11 cellular contexts compared by ENCODE assay signal in genomic region chr13:108957369-108958012, GRCh38.
DNase-seq lines count a peak whose midpoint lies in the region; ATAC-seq and TF ChIP-seq lines count a peak whose summit lies in the region.
"Had no signal": no experiment of that assay in that cellular context is flagged by ENCODE, and none has a peak within 500 bp of the region (broad histone marks: within the 10 kb centered on the region; RNA-seq: fewer than 3 reads in every experiment).

No MANE protein-coding gene starts in this region.

- no CpG with 5 or more reads among the region's 11 CpGs for WGBS in mesendoderm (ENCODE audit: extremely low coverage, insufficient coverage, low lambda C conversion rate)

- in situ Hi-C loops in G401 (cut with HindIII; ENCODE audit: low sequenced_read_pairs) = no loop called here

- H3K36me3 ChIP-seq in mesendoderm (ENCODE audit: control insufficient read depth, insufficient read depth, low read length) = no peaks in the 10 kb centered on the region

- H3K79me1 ChIP-seq in mesendoderm (ENCODE audit: low read length) = no peaks in the 10 kb centered on the region

- TF ChIP-seq CTCF in AG09319 (IDR thresholded peaks at IDR 0.05; ENCODE audit: low read depth, low read length) = no peak; the same call in 1 of the 2 replicates
- no peak for TF ChIP-seq CTCF in coronary artery (IDR thresholded peaks at IDR 0.05)

- H2AK5ac ChIP-seq in mesendoderm (ENCODE audit: low read length) = no peak overlapping the region

- peaks cover 2% of the 10 kb centered on the region for H3K4me1 Mint-ChIP-seq in activated CD4-positive, alpha-beta memory T cell treated with anti-CD3 and anti-CD28 coated beads, Interleukin-2, amount 10 ng/mL, durations not matched to agents 7 days and 5 days
- H3K4me1 Mint-ChIP-seq in activated naive CD8-positive, alpha-beta T cell treated with anti-CD3 and anti-CD28 coated beads, Interleukin-2, amount 50 U/mL, for 24 hours = no peaks in the 10 kb centered on the region

- H4K5ac ChIP-seq in mesendoderm (ENCODE audit: low read length) = no peak overlapping the region

- H3K4me2 ChIP-seq in mesendoderm (ENCODE audit: low read length) = no peak overlapping the region

- no peak overlapping the region for H3K27ac Mint-ChIP-seq in activated CD4-positive, alpha-beta memory T cell treated with anti-CD3 and anti-CD28 coated beads, Interleukin-2, amount 10 ng/mL, durations not matched to agents 7 days and 5 days
- H3K27ac Mint-ChIP-seq in activated naive CD8-positive, alpha-beta T cell treated with anti-CD3 and anti-CD28 coated beads, Interleukin-2, amount 50 U/mL, for 24 hours = no peak overlapping the region
- H3K27ac Mint-ChIP-seq: activated T-cell treated with anti-CD3 and anti-CD28 coated beads, Interleukin-2, amount 50 U/mL, for 72 hours had no signal

- no peaks in the 10 kb centered on the region for H3K27me3 ChIP-seq in mesendoderm (ENCODE audit: insufficient read depth, low read length, poor library complexity)

- CTCF ChIA-PET in activated CD4-positive, alpha-beta memory T cell treated with anti-CD3 and anti-CD28 coated beads, Interleukin-2, amount 10 ng/mL, durations not matched to agents 7 days and 5 days (lab: Charles Lee) = no interaction called here

- no peak overlapping the region for H3K18ac ChIP-seq in mesendoderm (ENCODE audit: low read length)

- no peak overlapping the region for H2BK120ac ChIP-seq in mesendoderm (ENCODE audit: low read depth, low read length)

- H3K79me2 ChIP-seq in mesendoderm (ENCODE audit: control insufficient read depth, insufficient read depth, low read length) = no peaks in the 10 kb centered on the region

- POLR2A ChIA-PET in activated CD4-positive, alpha-beta memory T cell treated with anti-CD3 and anti-CD28 coated beads, Interleukin-2, amount 10 ng/mL, durations not matched to agents 7 days and 5 days (lab: Charles Lee) = no interaction called here

- no peaks in the 10 kb centered on the region for H3K4me1 ChIP-seq in mesendoderm (ENCODE audit: control insufficient read depth, low read depth, low read length)

- no peak overlapping the region for H4K8ac ChIP-seq in mesendoderm (ENCODE audit: low read depth, low read length)

- no peak overlapping the region for H3K27ac ChIP-seq in coronary artery
- no peak overlapping the region for H3K27ac ChIP-seq in mesendoderm (ENCODE audit: low read depth, low read length)

- DNase-seq in AG09319 (ENCODE audit: extremely low read depth, low read depth) (peak; percentile 60), NCI-H226 (peak; percentile 91), coronary artery (ENCODE audit: low spot score) (no peak), mesendoderm (peak; percentile 60), G401 (ENCODE audit: low spot score) (no peak), cortex of kidney (lab: John Stamatoyannopoulos, UW) (no peak)
- no peak for DNase-seq in activated CD4-positive, alpha-beta memory T cell treated with anti-CD3 and anti-CD28 coated beads, Interleukin-2, amount 10 ng/mL, durations not matched to agents 7 days and 5 days
- DNase-seq in activated naive CD8-positive, alpha-beta T cell treated with anti-CD3 and anti-CD28 coated beads, Interleukin-2, amount 50 U/mL, for 24 hours = no peak
- DNase-seq: activated T-cell treated with anti-CD3 and anti-CD28 coated beads, Interleukin-2, amount 50 U/mL, for 72 hours; NCI-H2227 treated with DMSO at 0.1 percent for 48 hours; T-helper 17 cell had no signal

- no peak for ATAC-seq in activated naive CD8-positive, alpha-beta T cell treated with anti-CD3 and anti-CD28 coated beads, Interleukin-2, amount 50 U/mL, for 24 hours
- ATAC-seq: activated T-cell treated with anti-CD3 and anti-CD28 coated beads, Interleukin-2, amount 50 U/mL, for 72 hours; T-helper 17 cell had no signal

- H3K4me3 ChIP-seq in coronary artery (peak overlapping the region; percentile 32), mesendoderm (ENCODE audit: low read length) (no peak overlapping the region)

- no peak overlapping the region for H2BK15ac ChIP-seq in mesendoderm (replicated peaks; ENCODE audit: low read depth)

- no peak overlapping the region for H3K9ac ChIP-seq in mesendoderm (ENCODE audit: low read length)

- H3K23ac ChIP-seq in mesendoderm (ENCODE audit: low read length) = no peak overlapping the region

- H3K27me3 Mint-ChIP-seq in activated CD4-positive, alpha-beta memory T cell treated with anti-CD3 and anti-CD28 coated beads, Interleukin-2, amount 10 ng/mL, durations not matched to agents 7 days and 5 days = no peaks in the 10 kb centered on the region
- H3K27me3 Mint-ChIP-seq in activated naive CD8-positive, alpha-beta T cell treated with anti-CD3 and anti-CD28 coated beads, Interleukin-2, amount 50 U/mL, for 24 hours = peaks cover 6% of the 10 kb centered on the region

- no peak overlapping the region for H3K4me3 Mint-ChIP-seq in activated CD4-positive, alpha-beta memory T cell treated with anti-CD3 and anti-CD28 coated beads, Interleukin-2, amount 10 ng/mL, durations not matched to agents 7 days and 5 days
- no peak overlapping the region for H3K4me3 Mint-ChIP-seq in activated naive CD8-positive, alpha-beta T cell treated with anti-CD3 and anti-CD28 coated beads, Interleukin-2, amount 50 U/mL, for 24 hours
- H3K4me3 Mint-ChIP-seq: activated T-cell treated with anti-CD3 and anti-CD28 coated beads, Interleukin-2, amount 50 U/mL, for 72 hours; T-helper 17 cell had no signal

- no peak overlapping the region for H3K4ac ChIP-seq in mesendoderm (ENCODE audit: low read depth, low read length)

- no peaks in the 10 kb centered on the region for H3K9me3 Mint-ChIP-seq in activated CD4-positive, alpha-beta memory T cell treated with anti-CD3 and anti-CD28 coated beads, Interleukin-2, amount 10 ng/mL, durations not matched to agents 7 days and 5 days
- no peaks in the 10 kb centered on the region for H3K9me3 Mint-ChIP-seq in activated naive CD8-positive, alpha-beta T cell treated with anti-CD3 and anti-CD28 coated beads, Interleukin-2, amount 50 U/mL, for 24 hours
- H3K9me3 Mint-ChIP-seq: activated T-cell treated with anti-CD3 and anti-CD28 coated beads, Interleukin-2, amount 50 U/mL, for 72 hours had no signal

- no peak overlapping the region for H2BK5ac ChIP-seq in mesendoderm (ENCODE audit: low read length)

- H3K36me3 Mint-ChIP-seq in activated CD4-positive, alpha-beta memory T cell treated with anti-CD3 and anti-CD28 coated beads, Interleukin-2, amount 10 ng/mL, durations not matched to agents 7 days and 5 days (ENCODE audit: low read depth) = no peaks in the 10 kb centered on the region
- no peaks in the 10 kb centered on the region for H3K36me3 Mint-ChIP-seq in activated naive CD8-positive, alpha-beta T cell treated with anti-CD3 and anti-CD28 coated beads, Interleukin-2, amount 50 U/mL, for 24 hours (ENCODE audit: low read depth)

- H3K56ac ChIP-seq in mesendoderm (ENCODE audit: low read length) = no peak overlapping the region

Comparison
In these comparisons a context has a peak if more than half of its experiments do, and no peak if none do; other contexts are left out.
1. DNase-seq: peak in AG09319 (single experiment), NCI-H226 (single experiment) and mesendoderm (single experiment); none in coronary artery (single experiment), G401 (single experiment), activated CD4-positive, alpha-beta memory T cell treated with anti-CD3 and anti-CD28 coated beads, Interleukin-2, amount 10 ng/mL, durations not matched to agents 7 days and 5 days (single experiment), activated naive CD8-positive, alpha-beta T cell treated with anti-CD3 and anti-CD28 coated beads, Interleukin-2, amount 50 U/mL, for 24 hours (single experiment) and cortex of kidney (single experiment).